ENCODE assay signal across 7 cellular contexts in genomic region chr1:155596075-155596474, GRCh38. TPM values are rescaled to one million over a fixed set of nuclear protein-coding genes. Genes with fewer than 3 reads are reported as not detected.
DNase-seq lines count a peak whose midpoint lies in the region; ATAC-seq and FAIRE-seq lines count a peak whose summit lies in the region.
"Not testable (repeated sequence)": the region's sequence is repeated elsewhere in the genome, so short reads cannot be mapped to it uniquely, and the experiment has no call there.

No MANE protein-coding gene starts in this region.

- peak; percentile 40 for FAIRE-seq in frontal cortex (lab: Jason Lieb, UNC)

- CTCF ChIA-PET in activated CD8-positive, alpha-beta T cell treated with anti-CD3 and anti-CD28 coated beads, Interleukin-2, amount 10 ng/mL, durations not matched to agents 7 days and 5 days (lab: Charles Lee), result interaction anchor here (0.8 to 1.2 kb wide), 2 partner anchors 9 to 346 kb away, joined by 3 read pairs; no protein-coding TSS in a partner anchor

- not testable (repeated sequence) for H3K27ac Mint-ChIP-seq in activated CD8-positive, alpha-beta T cell treated with anti-CD3 and anti-CD28 coated beads, Interleukin-2, amount 10 ng/mL, durations not matched to agents 7 days and 5 days

- not testable (repeated sequence) for H3K27me3 Mint-ChIP-seq in activated CD8-positive, alpha-beta T cell treated with anti-CD3 and anti-CD28 coated beads, Interleukin-2, amount 10 ng/mL, durations not matched to agents 7 days and 5 days (ENCODE audit: low read depth)

- ATAC-seq in activated CD8-positive, alpha-beta T cell treated with anti-CD3 and anti-CD28 coated beads, Interleukin-2, amount 10 ng/mL, durations not matched to agents 7 days and 5 days, result peak; percentile 30

- H3K4me1 Mint-ChIP-seq in activated CD8-positive, alpha-beta T cell treated with anti-CD3 and anti-CD28 coated beads, Interleukin-2, amount 10 ng/mL, durations not matched to agents 7 days and 5 days (ENCODE audit: low read depth), result peaks cover 14% of the 10 kb centered on the region

- H3K4me3 Mint-ChIP-seq in activated CD8-positive, alpha-beta T cell treated with anti-CD3 and anti-CD28 coated beads, Interleukin-2, amount 10 ng/mL, durations not matched to agents 7 days and 5 days, result not testable (repeated sequence)

- H3K9me3 Mint-ChIP-seq in activated CD8-positive, alpha-beta T cell treated with anti-CD3 and anti-CD28 coated beads, Interleukin-2, amount 10 ng/mL, durations not matched to agents 7 days and 5 days (ENCODE audit: insufficient read depth), result not testable (repeated sequence)

- peak; percentile 7 for DNase-seq in NCI-H1105 (lab: John Stamatoyannopoulos, UW)
- peak; percentile 61 for DNase-seq in NCI-H1694 treated with DMSO at 0.1 percent for 48 hours (lab: John Stamatoyannopoulos, UW)
- DNase-seq in NCI-H524 (lab: John Stamatoyannopoulos, UW), result peak; percentile 11 to 52
- not testable (repeated sequence) for DNase-seq in activated CD8-positive, alpha-beta T cell treated with anti-CD3 and anti-CD28 coated beads, Interleukin-2, amount 10 ng/mL, durations not matched to agents 7 days and 5 days; frontal cortex (ENCODE audit: low spot score in 2 of 2)
- peak; percentile 52 for DNase-seq in midbrain (lab: John Stamatoyannopoulos, UW)
- DNase-seq in putamen (ENCODE audit: low spot score), result peak; percentile 38

- not testable (repeated sequence) for H3K36me3 Mint-ChIP-seq in activated CD8-positive, alpha-beta T cell treated with anti-CD3 and anti-CD28 coated beads, Interleukin-2, amount 10 ng/mL, durations not matched to agents 7 days and 5 days (ENCODE audit: low read depth)

- POLR2A ChIA-PET in activated CD8-positive, alpha-beta T cell treated with anti-CD3 and anti-CD28 coated beads, Interleukin-2, amount 10 ng/mL, durations not matched to agents 7 days and 5 days (lab: Charles Lee), result interaction anchor here (0.6 kb wide), 2 partner anchors 10 to 352 kb away, joined by 3 read pairs; no protein-coding TSS in a partner anchor

RNA-seq across cellular contexts. Expression of gene MSTO1, which starts 13.9 kb away (rescaled TPM):
- total RNA-seq in activated CD8-positive, alpha-beta T cell treated with anti-CD3 and anti-CD28 coated beads, Interleukin-2, amount 10 ng/mL, durations not matched to agents 7 days and 5 days, result 10 to 100 TPM; 61.2 to 61.6 TPM
- total RNA-seq in frontal cortex, result 21.6 TPM

RNA-seq across cellular contexts. Expression of gene ASH1L, which starts 33.5 kb away (rescaled TPM):
- 10 to 100 TPM; 37.7 to 41.1 TPM for total RNA-seq in activated CD8-positive, alpha-beta T cell treated with anti-CD3 and anti-CD28 coated beads, Interleukin-2, amount 10 ng/mL, durations not matched to agents 7 days and 5 days
- total RNA-seq in frontal cortex, result 56.7 TPM
